In the genomic region with DNA sequence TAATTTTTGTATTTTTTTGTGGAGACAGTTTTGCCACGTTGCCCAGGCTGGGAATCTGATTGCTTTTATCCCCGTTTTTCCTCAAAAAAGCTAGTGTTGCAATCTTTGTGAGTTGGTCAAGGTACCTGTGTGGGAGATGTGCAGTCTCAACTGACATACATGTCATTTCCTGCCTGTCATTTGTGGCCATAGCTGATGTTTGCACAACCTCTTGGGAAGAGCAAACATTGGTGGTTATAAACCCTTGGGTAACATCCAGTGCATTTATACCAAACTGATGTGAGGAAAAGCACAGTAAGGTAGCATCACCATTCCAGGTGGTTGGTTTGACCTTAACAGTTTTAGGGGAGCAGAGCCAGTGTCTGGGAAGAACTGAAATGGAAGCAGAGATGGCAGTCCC, we compare ENCODE assay signal across 24 cellular contexts. TPM values are rescaled to one million over a fixed set of nuclear protein-coding genes. Genes with fewer than 3 reads are reported as not detected.
DNase-seq lines count a peak whose midpoint lies in the region; ATAC-seq and TF ChIP-seq lines count a peak whose summit lies in the region.
"Had no signal": no experiment of that assay in that cellular context is flagged by ENCODE, and none has a peak within 500 bp of the region (broad histone marks: within the 10 kb centered on the region; RNA-seq: fewer than 3 reads in every experiment).

No MANE protein-coding gene starts in this region.

- H3K4me2 ChIP-seq in PC-9, result no peak overlapping the region

- no peaks in the 10 kb centered on the region for H3F3A ChIP-seq in PC-9 (ENCODE audit: insufficient read depth, low read depth)

- no peaks in the 10 kb centered on the region for H3K9me2 ChIP-seq in PC-9 (ENCODE audit: insufficient read depth)

- ATAC-seq in left lobe of liver, result peak; percentile 36
- ATAC-seq in foreskin keratinocyte, result no peak
- ATAC-seq: activated CD4-positive, CD25-positive, alpha-beta regulatory T cell treated with anti-CD3 and anti-CD28 coated beads, Interleukin-2, amount 50 U/mL, for 24 hours; effector memory CD8-positive, alpha-beta T cell; gastroesophageal sphincter; Panc1; SK-N-SH treated with all-trans-retinoic acid at 6 μM for 48 hours; stimulated activated naive B cell treated with anti-CD40 and anti-IgM and Interleukin-4, amounts not matched to agents 10 μg/mL and 1 μg/mL and 100 μg/mL, for 72 hours had no signal

- no peaks in the 10 kb centered on the region for H4K20me1 ChIP-seq in PC-9 (ENCODE audit: insufficient read depth)

- no peaks in the 10 kb centered on the region for H3K9me3 ChIP-seq in PC-9 (ENCODE audit: insufficient read depth, low read depth)
- H3K9me3 ChIP-seq: esophagus muscularis mucosa, gastroesophageal sphincter, thoracic aorta had no signal

- no peak overlapping the region for H3K27ac ChIP-seq in foreskin keratinocyte
- no peak overlapping the region for H3K27ac ChIP-seq in PC-9
- H3K27ac ChIP-seq: C4-2B, esophagus muscularis mucosa, gastroesophageal sphincter, GM23248, thoracic aorta had no signal

- H3K4me3 ChIP-seq in PC-9, result no peak overlapping the region
- H3K4me3 ChIP-seq: esophagus muscularis mucosa, gastroesophageal sphincter, GM23248, thoracic aorta had no signal

- H3K36me3 ChIP-seq in PC-9 (ENCODE audit: low read depth), result no peaks in the 10 kb centered on the region

- no peaks in the 10 kb centered on the region for H3K27me3 ChIP-seq in foreskin keratinocyte
- no peaks in the 10 kb centered on the region for H3K27me3 ChIP-seq in PC-9 (ENCODE audit: insufficient read depth, low read depth)
- H3K27me3 ChIP-seq: esophagus muscularis mucosa, gastroesophageal sphincter had no signal

- H2AFZ ChIP-seq in PC-9, result no peak overlapping the region
- H2AFZ ChIP-seq: GM23248 had no signal

- BruUV-seq in PC-9 (replicated peaks; lab: Mats Ljungman, UMichigan), result no TSS peak

- CTCF ChIA-PET in PC-9 (lab: Charles Lee), result no interaction called here

- TF ChIP-seq CTCF in foreskin keratinocyte (conservative IDR thresholded peaks at IDR 0.05), result no peak
- TF ChIP-seq CTCF in PC-9 (conservative IDR thresholded peaks at IDR 0.05), result no peak

- H3K4me1 ChIP-seq in foreskin keratinocyte (peaks cover 10% of the 10 kb centered on the region), PC-9 (replicated peaks; ENCODE audit: insufficient read depth) (no peaks in the 10 kb centered on the region)

- intact Hi-C loops in PC-9 (cut with micrococcal nuclease; ENCODE audit: unreplicated experiment), result no loop called here

- no peaks in the 10 kb centered on the region for H3K79me2 ChIP-seq in PC-9 (ENCODE audit: low read depth)

- POLR2A ChIA-PET in PC-9 (lab: Charles Lee; ENCODE audit: unreplicated experiment), result no interaction called here

- DNase-seq in DMS153 (lab: John Stamatoyannopoulos, UW), result peak; percentile 79
- peak; percentile 42 for DNase-seq in HuH-7.5 (ENCODE audit: low spot score)
- peak; percentile 71 for DNase-seq in NCI-H69 (lab: John Stamatoyannopoulos, UW)
- no peak for DNase-seq in left lobe of liver (ENCODE audit: low spot score)
- no peak for DNase-seq in stimulated activated CD4-positive, alpha-beta T cell treated with anti-CD3 and anti-CD28 coated beads, Interleukin-1b, Interleukin-23, amount 100 ng/mL, for 48 hours
- no peak for DNase-seq in foreskin keratinocyte
- no peak for DNase-seq in PC-9
- no peak for DNase-seq in stimulated activated CD4-positive, alpha-beta T cell treated with anti-CD3 and anti-CD28 coated beads, Interleukin-12 subunit alpha, Interleukin-12 subunit beta, amount 100 ng/mL, for 4 hours
- DNase-seq: activated naive CD8-positive, alpha-beta T cell treated with anti-CD3 and anti-CD28 coated beads for 36 hours; effector memory CD8-positive, alpha-beta T cell; GM23248; KBM-7; midbrain; NCI-H82; nephron progenitor cell; stimulated activated naive B cell treated with anti-CD40 and anti-IgM and Interleukin-4, amounts not matched to agents 10 μg/mL and 1 μg/mL and 100 μg/mL, for 72 hours; T-helper 9 cell had no signal

RNA-seq across cellular contexts. Expression of gene ATG14, which starts 54.7 kb away (rescaled TPM):
- total RNA-seq in left lobe of liver (4.1 TPM), foreskin keratinocyte (6.3 and 7.8 TPM in 2 replicates), PC-9 (2021) (13.6 and 14.6 TPM in 2 replicates)
- polyA plus RNA-seq in foreskin keratinocyte, result 2.0 and 2.3 TPM in 2 replicates

Comparison
In these comparisons a context has a peak if more than half of its experiments do, and no peak if none do; other contexts are left out.
1. DNase-seq: peak in DMS153 (single experiment), HuH-7.5 (single experiment) and NCI-H69 (single experiment); none in left lobe of liver (single experiment), stimulated activated CD4-positive, alpha-beta T cell treated with anti-CD3 and anti-CD28 coated beads, Interleukin-1b, Interleukin-23, amount 100 ng/mL, for 48 hours (single experiment), foreskin keratinocyte (0 of 2), PC-9 (0 of 2) and stimulated activated CD4-positive, alpha-beta T cell treated with anti-CD3 and anti-CD28 coated beads, Interleukin-12 subunit alpha, Interleukin-12 subunit beta, amount 100 ng/mL, for 4 hours (single experiment).